In the genomic region with DNA sequence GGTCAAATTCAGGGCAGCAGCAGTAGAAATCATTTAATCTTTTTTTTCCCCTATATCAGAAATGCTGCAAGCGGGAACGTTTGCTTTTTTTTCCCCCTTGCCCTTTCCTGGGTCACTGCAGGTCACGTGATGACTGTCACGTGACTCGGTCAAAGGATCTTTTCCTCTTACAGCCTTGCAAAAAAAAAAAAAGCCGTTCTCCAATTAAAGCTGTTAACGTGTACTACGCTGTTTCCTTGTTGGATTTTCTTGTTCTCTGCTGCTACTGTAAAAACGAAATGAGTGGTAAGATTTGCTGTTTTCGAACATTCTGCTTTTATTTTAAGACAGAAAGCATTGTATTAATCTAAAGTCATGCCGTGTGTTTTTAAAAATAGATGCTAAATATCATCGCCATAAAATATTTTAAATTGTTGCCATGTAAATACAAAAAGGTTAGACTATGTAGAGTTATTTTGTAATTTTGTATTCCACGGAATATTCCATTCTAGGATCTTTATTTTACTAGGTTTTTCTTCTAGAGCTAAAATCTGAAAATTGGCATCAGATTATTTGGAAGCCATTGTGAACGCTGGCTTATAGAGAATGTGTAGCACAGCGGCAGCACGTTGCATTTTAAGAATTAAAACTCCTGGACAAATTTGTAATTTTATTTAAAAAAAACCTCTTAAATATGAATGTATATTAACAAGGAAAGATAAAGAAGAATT, we compare ENCODE assay signal across 8 cellular contexts.
DNase-seq lines count a peak whose midpoint lies in the region; ATAC-seq lines count a peak whose summit lies in the region.

No MANE protein-coding gene starts in this region.

- ATAC-seq in HG02884 (IDR thresholded peaks at IDR 0.05; ENCODE audit: unreplicated experiment): peak; percentile 53
- no peak for ATAC-seq in HG03571 (IDR thresholded peaks at IDR 0.05; ENCODE audit: unreplicated experiment)

- DNase-seq in Daoy (ENCODE audit: low read depth) (peak; percentile 84), NCI-H446 treated with DMSO at 0.1 percent for 48 hours (lab: John Stamatoyannopoulos, UW) (peak; percentile 73), kidney glomerular epithelial cell (lab: John Stamatoyannopoulos, UW) (peak; percentile 74)
- DNase-seq in activated CD4-positive, alpha-beta T cell treated with anti-CD3 and anti-CD28 coated beads for 1 hour: peak; percentile 43
- DNase-seq in stimulated activated CD4-positive, alpha-beta T cell treated with anti-CD3 and anti-CD28 coated beads, Interleukin-15, amount 100 ng/mL, for 48 hours (ENCODE audit: low read depth in 2 of 2): peak; percentile 36 to 65

- peak overlapping the region; percentile 35 for H3K27ac ChIP-seq in cingulate gyrus (ENCODE audit: low read depth, low read length)
